18 cellular contexts compared by ENCODE assay signal in the genomic region with DNA sequence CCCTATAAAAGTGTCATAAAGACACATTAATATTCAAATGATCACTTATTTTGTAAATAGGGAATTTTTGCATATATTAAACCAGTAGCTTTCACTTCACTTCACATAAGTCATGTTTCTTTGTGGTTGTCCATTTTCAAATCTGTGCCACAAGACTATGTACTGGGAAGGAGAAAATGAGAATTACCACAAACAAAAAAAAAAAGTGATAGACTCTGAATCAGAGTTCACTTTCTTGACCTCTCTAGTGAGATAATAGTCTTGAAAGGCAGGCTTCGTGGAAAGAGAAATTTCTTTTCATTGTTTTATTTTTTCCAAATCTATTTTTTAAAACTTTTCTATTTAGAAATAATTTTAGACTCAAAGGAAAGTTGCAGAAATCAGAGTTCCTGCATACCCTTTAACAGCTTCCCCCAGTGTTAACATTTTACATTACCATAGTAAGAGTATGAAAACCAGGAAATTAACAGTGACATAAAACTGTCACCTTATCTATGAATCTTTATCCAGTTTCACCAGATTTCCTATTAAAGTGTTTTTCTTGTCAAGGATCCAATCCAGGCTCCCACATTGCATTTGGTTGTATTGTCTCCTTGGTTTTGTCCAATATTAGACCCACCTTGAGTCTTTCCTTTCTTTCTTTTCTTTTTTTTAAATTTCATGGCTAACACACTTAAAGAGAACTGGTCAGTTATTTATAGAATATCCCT.
DNase-seq lines count a peak whose midpoint lies in the region; FAIRE-seq and TF ChIP-seq lines count a peak whose summit lies in the region.
"Had no signal": no experiment of that assay in that cellular context is flagged by ENCODE, and none has a peak within 500 bp of the region (broad histone marks: within the 10 kb centered on the region; RNA-seq: fewer than 3 reads in every experiment).

No MANE protein-coding gene starts in this region.

- H3K27me3 ChIP-seq in endothelial cell of umbilical vein (ENCODE audit: control insufficient read depth in 2 of 2, insufficient read depth in 2 of 2, low read length in 2 of 2) (no peaks in the 10 kb centered on the region), mammary epithelial cell (ENCODE audit: insufficient read depth, low read length) (no peaks in the 10 kb centered on the region)
- H3K27me3 ChIP-seq: MG63 had no signal

- BruUV-seq in endothelial cell of umbilical vein (replicated peaks; lab: Mats Ljungman, UMichigan) (no TSS peak), mammary epithelial cell (replicated peaks; lab: Mats Ljungman, UMichigan) (no TSS peak)

- POLR2A ChIA-PET in endothelial cell of umbilical vein (lab: Charles Lee) = interaction anchor here (0.7 to 1.5 kb wide), 2 partner anchors 15 to 49 kb away, joined by 4 to 6 read pairs; no protein-coding TSS in a partner anchor

- intact Hi-C loops in endothelial cell of umbilical vein (cut with micrococcal nuclease) = loop anchor here (1.0 to 5.0 kb wide), 6 partner anchors 14 to 341 kb away; no protein-coding TSS in a partner anchor
- intact Hi-C loops in mammary epithelial cell (cut with micrococcal nuclease) = no loop called here

- H3K4me3 ChIP-seq in endothelial cell of umbilical vein (replicated peaks in 1 of 3; ENCODE audit: insufficient read depth in 1 of 3, low read depth in 1 of 3, low read length in 3 of 3) (no peak overlapping the region), mammary epithelial cell (replicated peaks in 1 of 3; ENCODE audit: insufficient read depth in 1 of 3, low read depth in 2 of 3, low read length in 3 of 3) (no peak overlapping the region)
- H3K4me3 ChIP-seq: GM23338, MG63 had no signal

- no peaks in the 10 kb centered on the region for H3K79me2 ChIP-seq in endothelial cell of umbilical vein (ENCODE audit: control insufficient read depth, insufficient read depth, low read length)
- no peaks in the 10 kb centered on the region for H3K79me2 ChIP-seq in mammary epithelial cell (ENCODE audit: insufficient read depth, low read length)

- WGBS in mammary epithelial cell (ENCODE audit: low coverage, missing lambda C conversion rate) = 80% methylated on average over 1 of the region's 1 CpG

- H2AFZ ChIP-seq in endothelial cell of umbilical vein (ENCODE audit: low read depth, low read length) = no peak overlapping the region
- H2AFZ ChIP-seq in mammary epithelial cell (ENCODE audit: low read depth, low read length) = no peak overlapping the region
- H2AFZ ChIP-seq: GM23338 had no signal

- peak; percentile 68 for FAIRE-seq in endothelial cell of umbilical vein (lab: Jason Lieb, UNC)
- FAIRE-seq: GM12891 had no signal

- H3K36me3 ChIP-seq in endothelial cell of umbilical vein (ENCODE audit: control insufficient read depth in 2 of 2, extremely low read depth in 1 of 2, insufficient read depth in 2 of 2, low read length in 2 of 2) (no peaks in the 10 kb centered on the region), mammary epithelial cell (ENCODE audit: insufficient read depth, low read length) (no peaks in the 10 kb centered on the region)
- H3K36me3 ChIP-seq: MG63 had no signal

- TF ChIP-seq CTCF in endothelial cell of umbilical vein (IDR thresholded peaks at IDR 0.05; ENCODE audit: extremely low read depth in 1 of 2, insufficient read depth in 1 of 2, low read depth in 1 of 2, low read length in 2 of 2) = no peak
- TF ChIP-seq CTCF in mammary epithelial cell (conservative IDR thresholded peaks at IDR 0.05 in 1 of 2, IDR thresholded peaks at IDR 0.05 in 1 of 2; ENCODE audit: extremely low read depth in 1 of 2, insufficient read depth in 1 of 2, low read depth in 1 of 2, low read length in 2 of 2) = no peak

- H4K20me1 ChIP-seq in endothelial cell of umbilical vein (replicated peaks; ENCODE audit: control insufficient read depth, extremely low read depth, insufficient read depth, low read length) (no peaks in the 10 kb centered on the region), mammary epithelial cell (ENCODE audit: insufficient read depth, low read length) (no peaks in the 10 kb centered on the region)

- no peaks in the 10 kb centered on the region for H3K9me1 ChIP-seq in endothelial cell of umbilical vein (replicated peaks; ENCODE audit: control insufficient read depth, extremely low read depth, insufficient read depth, low read length)

- CTCF ChIA-PET in endothelial cell of umbilical vein (lab: Charles Lee) (interaction anchor here (0.9 to 4.4 kb wide), 6 partner anchors 12 to 309 kb away, joined by 3 to 27 read pairs (median 6); no protein-coding TSS in a partner anchor), mammary epithelial cell (lab: Charles Lee; ENCODE audit: low non-redundant PET) (no interaction called here)

- peaks cover 22% of the 10 kb centered on the region for H3K4me1 ChIP-seq in endothelial cell of umbilical vein (ENCODE audit: control insufficient read depth, extremely low read depth, insufficient read depth, low read length)
- H3K4me1 ChIP-seq in mammary epithelial cell (ENCODE audit: insufficient read depth, low read length) = no peaks in the 10 kb centered on the region

- TF ChIP-seq POLR2A in endothelial cell of umbilical vein (IDR thresholded peaks at IDR 0.05; ENCODE audit: low read depth, low read length) = peak; percentile 69

- in situ Hi-C loops in Caki2 (cut with HindIII; ENCODE audit: low pct_unique_long_range_greater_than_20kb, low sequenced_read_pairs) (no loop called here), mammary epithelial cell (cut with MboI; ENCODE audit: low sequenced_read_pairs in 2 of 2) (no loop called here)

- H3K9me3 ChIP-seq in endothelial cell of umbilical vein (replicated peaks; ENCODE audit: control insufficient read depth, insufficient read depth, low read length) (no peaks in the 10 kb centered on the region), mammary epithelial cell (replicated peaks; ENCODE audit: insufficient read depth, low read length) (no peaks in the 10 kb centered on the region)
- H3K9me3 ChIP-seq: MG63 had no signal

- H3K27ac ChIP-seq in endothelial cell of umbilical vein (ENCODE audit: insufficient read depth, low read depth, low read length) (peak overlapping the region; percentile 62), mammary epithelial cell (ENCODE audit: insufficient read depth, low read depth, low read length) (no peak overlapping the region)

- H3K4me2 ChIP-seq in endothelial cell of umbilical vein (ENCODE audit: insufficient read depth, low read length) = peak overlapping the region; percentile 26
- H3K4me2 ChIP-seq in mammary epithelial cell (ENCODE audit: insufficient read depth, low read depth, low read length) = no peak overlapping the region
- H3K4me2 ChIP-seq: GM23338 had no signal

- DNase-seq in Caki2 (ENCODE audit: low read depth) = peak; percentile 26
- peak; percentile 64 for DNase-seq in M059J (ENCODE audit: low read depth)
- DNase-seq in endothelial cell of umbilical vein (ENCODE audit: low read depth, low spot score) = peak; percentile 91
- peak; percentile 27 for DNase-seq in renal cortical epithelial cell (ENCODE audit: low read depth)
- DNase-seq in NCI-H526 treated with DMSO at 0.1 percent for 48 hours (lab: John Stamatoyannopoulos, UW) = no peak
- no peak for DNase-seq in mammary epithelial cell
- DNase-seq in effector CD8-positive, alpha-beta T cell (lab: John Stamatoyannopoulos, UW) = no peak
- DNase-seq: ACHN; Calu3; CD4-positive, CD25-positive, alpha-beta regulatory T cell; KBM-7; MG63; NCI-H1105; NCI-H1694 treated with DMSO at 0.1 percent for 48 hours; NCI-H748 treated with DMSO at 0.1 percent for 48 hours; Right ventricle myocardium superior had no signal

- dilution Hi-C loops in endothelial cell of umbilical vein (cut with MboI; ENCODE audit: extremely low pct_ligation_motif_present, low sequenced_read_pairs) = no loop called here
- dilution Hi-C loops in mammary epithelial cell (cut with HindIII; ENCODE audit: low sequenced_read_pairs) = no loop called here

- no peak overlapping the region for H3K9ac ChIP-seq in endothelial cell of umbilical vein (replicated peaks; ENCODE audit: extremely low read depth, insufficient read depth, low read length)
- no peak overlapping the region for H3K9ac ChIP-seq in mammary epithelial cell (ENCODE audit: insufficient read depth, low read length)

TF ChIP-seq in endothelial cell of umbilical vein, 7 proteins besides CTCF, POLR2A, EP300 and RAD21:
- peak; percentile 85 for TF ChIP-seq GATA2 (IDR thresholded peaks at IDR 0.05; ENCODE audit: insufficient read depth, insufficient read length, low read depth, low read length)
- no peak for TF ChIP-seq EZH2 (IDR thresholded peaks at IDR 0.05; ENCODE audit: borderline replicate concordance, low read depth, low read length, severe bottlenecking)
- TF ChIP-seq, protein P1, sequence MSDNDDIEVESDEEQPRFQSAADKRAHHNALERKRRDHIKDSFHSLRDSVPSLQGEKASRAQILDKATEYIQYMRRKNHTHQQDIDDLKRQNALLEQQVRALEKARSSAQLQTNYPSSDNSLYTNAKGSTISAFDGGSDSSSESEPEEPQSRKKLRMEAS (IDR thresholded peaks at IDR 0.05; ENCODE audit: insufficient read depth, insufficient read length) = no peak
- no peak for TF ChIP-seq MYC (IDR thresholded peaks at IDR 0.05; ENCODE audit: low read depth, low read length)
- peak; percentile 58 for TF ChIP-seq POLR2AphosphoS5 (IDR thresholded peaks at IDR 0.05; ENCODE audit: insufficient read depth, low read depth, low read length)
- TF ChIP-seq FOS (IDR thresholded peaks at IDR 0.05; ENCODE audit: borderline replicate concordance, insufficient read depth, low read length) = peak; percentile 31
- peak; percentile 46 for TF ChIP-seq JUN (IDR thresholded peaks at IDR 0.05; ENCODE audit: borderline replicate concordance, insufficient read depth, insufficient read length, low read depth)
TF ChIP-seq in endothelial cell of umbilical vein: peak in this region for 4.

Comparison
In these comparisons a context has a peak if more than half of its experiments do, and no peak if none do; other contexts are left out.
1. DNase-seq: peak in Caki2 (single experiment), M059J (single experiment), endothelial cell of umbilical vein (single experiment) and renal cortical epithelial cell (single experiment); none in NCI-H526 treated with DMSO at 0.1 percent for 48 hours (single experiment), mammary epithelial cell (single experiment) and effector CD8-positive, alpha-beta T cell (single experiment).